Comparison of ENCODE assay signal across 9 cellular contexts in genomic region chr4:706834-707598, GRCh38. TPM values are rescaled to one million over a fixed set of nuclear protein-coding genes. Genes with fewer than 3 reads are reported as not detected.
DNase-seq lines count a peak whose midpoint lies in the region; ATAC-seq and TF ChIP-seq lines count a peak whose summit lies in the region.
"Had no signal": no experiment of that assay in that cellular context is flagged by ENCODE, and none has a peak within 500 bp of the region (broad histone marks: within the 10 kb centered on the region; RNA-seq: fewer than 3 reads in every experiment).

No MANE protein-coding gene starts in this region.

- intact Hi-C loops in body of pancreas (cut with DNase I) = no loop called here

- no peak overlapping the region for H2BK15ac ChIP-seq in neuronal stem cell (ENCODE audit: low read length)

- H4K8ac ChIP-seq in neuronal stem cell (ENCODE audit: low read depth, low read length) = no peak overlapping the region

- peak overlapping the region; percentile 85 for H3K4me3 ChIP-seq in AG10803 (ENCODE audit: low read length)
- peak overlapping the region; percentile 38 for H3K4me3 ChIP-seq in NT2/D1 (ENCODE audit: insufficient read length, low read depth)
- H3K4me3 ChIP-seq in epithelial cell of esophagus (ENCODE audit: low read length) = peak overlapping the region; percentile 78
- peak overlapping the region; percentile 73 to 94 for H3K4me3 ChIP-seq in neuronal stem cell (ENCODE audit: low read length in 2 of 2)
- H3K4me3 ChIP-seq in body of pancreas = no peak overlapping the region

- TF ChIP-seq CTCF in AG10803 (conservative IDR thresholded peaks at IDR 0.05; ENCODE audit: low read length) (no peak), epithelial cell of esophagus (IDR thresholded peaks at IDR 0.05; ENCODE audit: insufficient read depth, low read depth, low read length, missing control alignments) (no peak), body of pancreas (IDR thresholded peaks at IDR 0.05) (no peak)

- no peak overlapping the region for H3K4ac ChIP-seq in neuronal stem cell (ENCODE audit: low read length)

- no peak for TF ChIP-seq POLR2A in body of pancreas (IDR thresholded peaks at IDR 0.05)

- H2BK5ac ChIP-seq in neuronal stem cell (ENCODE audit: low read length) = peak overlapping the region; percentile 91

- DNase-seq in AG10803 (ENCODE audit: low read depth) = no peak
- no peak for DNase-seq in NT2/D1 (ENCODE audit: low read depth, low spot score)
- no peak for DNase-seq in epithelial cell of esophagus (ENCODE audit: low read depth)
- DNase-seq in neuronal stem cell (ENCODE audit: low spot score) = no peak
- DNase-seq in SW480 (ENCODE audit: low spot score) = no peak
- no peak for DNase-seq in T-helper 2 cell
- no peak for DNase-seq in body of pancreas
- no peak for DNase-seq in 8988T
- DNase-seq: NK-92 treated with Interleukin-12 subunit alpha and Interleukin-12 subunit beta, amount 100 ng/mL, for 24 hours had no signal

- H3K27me3 ChIP-seq in NT2/D1 (ENCODE audit: insufficient read depth, insufficient read length) (peaks cover 7% of the 10 kb centered on the region), neuronal stem cell (ENCODE audit: control insufficient read depth in 3 of 3, insufficient read depth in 3 of 3, low read depth in 1 of 3, low read length in 3 of 3) (peaks cover 0 to 2% (median 0%) of the 10 kb centered on the region in 3 experiments), body of pancreas (no peaks in the 10 kb centered on the region)

- no peak overlapping the region for H2BK120ac ChIP-seq in neuronal stem cell (ENCODE audit: low read depth, low read length)

- H3K18ac ChIP-seq in neuronal stem cell (ENCODE audit: low read length) = peak overlapping the region; percentile 46

- H3K27ac ChIP-seq in neuronal stem cell (replicated peaks; ENCODE audit: low read length) (no peak overlapping the region), body of pancreas (peak overlapping the region in 1 of 4 donors; percentile 34)

- peak overlapping the region; percentile 70 for H2BK12ac ChIP-seq in neuronal stem cell (ENCODE audit: low read length)

- H3K4me1 ChIP-seq in NT2/D1 (ENCODE audit: insufficient read depth, insufficient read length) (peaks cover 16% of the 10 kb centered on the region), neuronal stem cell (ENCODE audit: control insufficient read depth in 2 of 2, insufficient read depth in 1 of 2, low read depth in 1 of 2, low read length in 2 of 2) (peaks cover 6 to 9% of the 10 kb centered on the region in 2 donors), body of pancreas (peaks cover 34% of the 10 kb centered on the region)

- peaks cover 30% of the 10 kb centered on the region for H3K36me3 ChIP-seq in NT2/D1 (ENCODE audit: insufficient read depth, insufficient read length, low read length)
- peaks cover 6 to 32% of the 10 kb centered on the region in 2 donors for H3K36me3 ChIP-seq in neuronal stem cell (replicated peaks in 1 of 2; ENCODE audit: control insufficient read depth in 2 of 2, insufficient read depth in 2 of 2, low read length in 2 of 2)
- H3K36me3 ChIP-seq in body of pancreas (replicated peaks in 1 of 2; ENCODE audit: insufficient read depth in 1 of 2, low read depth in 2 of 2) = no peaks in the 10 kb centered on the region

- no CpG with 5 or more reads among the region's 21 CpGs for WGBS in neuronal stem cell (ENCODE audit: extremely low coverage in 2 of 2, insufficient read length in 2 of 2, insufficient replicate concordance in 1 of 2), 2 donors
- WGBS in body of pancreas, 2 donors = 25 to 57% methylated on average over 4 to 14 of the region's 21 CpGs

- ATAC-seq in body of pancreas = no peak

- no peak overlapping the region for H4K91ac ChIP-seq in neuronal stem cell (ENCODE audit: low read depth, low read length, poor library complexity)

- H2AFZ ChIP-seq in neuronal stem cell (ENCODE audit: low read length) = no peak overlapping the region

- peak overlapping the region; percentile 79 for H3K9ac ChIP-seq in NT2/D1 (ENCODE audit: insufficient read length, low read depth)
- peak overlapping the region; percentile 64 for H3K9ac ChIP-seq in neuronal stem cell (ENCODE audit: low read depth, low read length, poor library complexity)

- no peaks in the 10 kb centered on the region for H3K9me3 ChIP-seq in NT2/D1 (ENCODE audit: insufficient read depth, low read length)
- H3K9me3 ChIP-seq in neuronal stem cell (replicated peaks in 1 of 2; ENCODE audit: control insufficient read depth in 2 of 2, insufficient read depth in 1 of 2, low read depth in 1 of 2, low read length in 2 of 2) = peaks cover 6 to 31% of the 10 kb centered on the region in 2 donors
- no peaks in the 10 kb centered on the region for H3K9me3 ChIP-seq in body of pancreas

- H3K23ac ChIP-seq in neuronal stem cell (ENCODE audit: low read depth, low read length, poor library complexity) = no peak overlapping the region

- peak overlapping the region; percentile 56 for H3K4me2 ChIP-seq in neuronal stem cell (ENCODE audit: insufficient read depth, low read length, poor library complexity, severe bottlenecking)

- H2AK5ac ChIP-seq in neuronal stem cell (ENCODE audit: low read depth, low read length) = no peak overlapping the region

- no peak overlapping the region for H3K14ac ChIP-seq in neuronal stem cell (ENCODE audit: low read length)

- peaks cover 16% of the 10 kb centered on the region for H3K79me1 ChIP-seq in neuronal stem cell (ENCODE audit: low read depth, low read length)

RNA-seq across cellular contexts. Expression of gene PCGF3, which starts 1.4 kb away (rescaled TPM):
- polyA plus RNA-seq in neuronal stem cell (2013, experiment 1 of 2) = 40.8 TPM
- polyA plus RNA-seq in neuronal stem cell (2013, experiment 2 of 2) = 42.5 TPM
- total RNA-seq in body of pancreas = 10 to 100 TPM; 16.8 to 31.1 TPM

RNA-seq across cellular contexts. Expression of gene SLC49A3, which starts 18.1 kb away (rescaled TPM):
- polyA plus RNA-seq in neuronal stem cell (2013, experiment 1 of 2) = 0.81 TPM
- 0.57 TPM for polyA plus RNA-seq in neuronal stem cell (2013, experiment 2 of 2)
- total RNA-seq in body of pancreas = 1 to 10 TPM; 8.0 to 8.2 TPM

RNA-seq across cellular contexts. Expression of gene MYL5, which starts 32.7 kb away (rescaled TPM):
- 4.1 TPM for polyA plus RNA-seq in neuronal stem cell (2013, experiment 1 of 2)
- polyA plus RNA-seq in neuronal stem cell (2013, experiment 2 of 2) = 3.9 TPM
- total RNA-seq in body of pancreas = 1 to 10 TPM; 3.0 to 6.0 TPM

RNA-seq across cellular contexts. Expression of gene ATP5ME, which starts 32.9 kb away (rescaled TPM):
- 966 TPM for polyA plus RNA-seq in neuronal stem cell (2013, experiment 1 of 2)
- 911 TPM for polyA plus RNA-seq in neuronal stem cell (2013, experiment 2 of 2)
- 10 to 100 TPM; 20.2 to 37.9 TPM for total RNA-seq in body of pancreas

Comparison
In these comparisons a context has a peak if more than half of its experiments do, and no peak if none do; other contexts are left out.
1. H3K4me3 ChIP-seq: peak in AG10803 (single experiment), NT2/D1 (single experiment), epithelial cell of esophagus (single experiment) and neuronal stem cell (2 of 2); none in body of pancreas (0 of 2).